ENCODE assay signal across 25 cellular contexts in genomic region chr2:118589726-118590125, GRCh38.
"Had no signal": no experiment of that assay in that cellular context is flagged by ENCODE, and none has a peak within 500 bp of the region (broad histone marks: within the 10 kb centered on the region; RNA-seq: fewer than 3 reads in every experiment).

No MANE protein-coding gene starts in this region.

- H3K4me1 ChIP-seq: SJCRH30 had no signal

- H3K4me3 Mint-ChIP-seq: IgD-negative memory B cell had no signal

- H3K27ac ChIP-seq: HL-60, KMS-11, SJCRH30 had no signal

- DNase-seq: Kasumi-1, MM.1S, NCI-H1092 treated with DMSO at 0.1 percent for 48 hours, NCI-H1436, NCI-H187, NCI-H2029, NCI-H2081 treated with DMSO at 0.1 percent for 48 hours, NCI-H2171, NCI-H226, NCI-H446, NCI-H510A, NCI-H524 treated with DMSO at 0.1 percent for 48 hours, NCI-H69, NCI-H774, PC-3, SHP77 treated with DMSO at 0.1 percent for 48 hours, SJCRH30 had no signal

- ATAC-seq: K562, Panc1, PC-3, Right ventricle myocardium inferior, SK-N-SH treated with all-trans-retinoic acid at 6 μM for 48 hours had no signal

- FAIRE-seq: HTR-8/SVneo, K562 had no signal

- H3K9me3 ChIP-seq: SJCRH30 had no signal

- H3K36me3 ChIP-seq: SJCRH30 had no signal

- H3K4me2 ChIP-seq: KMS-11 had no signal

- H3K4me3 ChIP-seq: K562, SJCRH30 had no signal

- H3K4me1 Mint-ChIP-seq: IgD-negative memory B cell had no signal

- H3K9ac ChIP-seq: KMS-11 had no signal

- H3K27ac Mint-ChIP-seq: IgD-negative memory B cell had no signal
